In the genomic region with DNA sequence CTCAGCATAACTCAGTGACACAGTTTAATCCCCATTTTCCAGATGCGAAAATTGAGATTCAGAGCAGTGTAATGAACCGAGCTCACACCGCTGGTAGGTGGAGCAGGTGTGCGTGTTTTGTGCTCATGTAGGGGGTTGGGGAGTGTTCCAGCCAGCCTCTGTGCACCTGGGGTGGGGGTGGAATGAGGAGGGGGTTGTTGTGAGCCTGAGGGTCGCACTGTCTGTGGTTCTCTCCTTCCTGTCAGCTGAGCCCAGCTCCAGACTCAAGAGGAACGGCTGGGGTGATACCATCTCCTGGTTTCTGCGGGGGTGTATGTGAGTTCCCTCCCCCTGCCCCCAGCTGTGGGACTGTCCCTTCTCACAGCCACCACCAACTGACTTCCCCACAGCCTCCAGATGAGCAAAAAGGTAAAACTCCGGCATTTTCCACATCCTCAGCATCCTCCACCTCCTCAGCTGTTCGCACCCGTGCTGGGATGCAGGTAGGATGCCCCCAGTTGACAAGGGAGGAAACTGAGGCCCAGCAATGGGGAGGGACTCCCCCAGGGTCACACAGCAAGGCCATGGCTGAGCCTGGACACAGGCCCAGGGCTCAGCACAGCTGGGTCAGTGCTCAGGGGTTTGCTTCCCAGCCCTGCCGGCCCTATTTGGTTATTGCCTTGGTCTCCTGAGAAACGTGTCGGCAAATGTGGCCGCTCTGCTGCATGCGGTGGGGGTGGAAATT, we compare ENCODE assay signal across 8 cellular contexts. TPM values are rescaled to one million over a fixed set of nuclear protein-coding genes. Genes with fewer than 3 reads are reported as not detected.
DNase-seq lines count a peak whose midpoint lies in the region; ATAC-seq lines count a peak whose summit lies in the region.

No MANE protein-coding gene starts in this region.

- H3K27ac ChIP-seq in skeletal muscle tissue (ENCODE audit: low read depth, low read length): no peak overlapping the region

- H3K27me3 ChIP-seq in skeletal muscle tissue (ENCODE audit: control insufficient read depth in 3 of 3, insufficient read depth in 3 of 3, low read length in 3 of 3): no peaks in the 10 kb centered on the region

- peak overlapping the region in 2 of 3 donors; percentile 45 for H3K9ac ChIP-seq in skeletal muscle tissue (ENCODE audit: low read depth in 1 of 3, low read length in 3 of 3)

- peaks cover 2 to 17% (median 9%) of the 10 kb centered on the region in 3 donors for H3K4me1 ChIP-seq in skeletal muscle tissue (ENCODE audit: control insufficient read depth in 3 of 3, insufficient read depth in 3 of 3, low read length in 3 of 3)

- no peaks in the 10 kb centered on the region for H3K9me3 ChIP-seq in skeletal muscle tissue (ENCODE audit: control insufficient read depth in 3 of 3, low read length in 3 of 3)

- DNase-seq in activated CD8-positive, alpha-beta memory T cell treated with anti-CD3 and anti-CD28 coated beads for 1 hour (ENCODE audit: extremely low read depth in 1 of 2, low read depth in 1 of 2): peak; percentile 42 to 56
- no peak for DNase-seq in activated CD8-positive, alpha-beta memory T cell treated with anti-CD3 and anti-CD28 coated beads, Interleukin-2, amount 50 U/mL, for 48 hours
- peak; percentile 38 to 87 (median 61) for DNase-seq in T-helper 1 cell
- peak; percentile 42 for DNase-seq in activated naive CD8-positive, alpha-beta T cell treated with anti-CD3 and anti-CD28 coated beads, Interleukin-2, amount 50 U/mL, for 16 hours (ENCODE audit: low read depth, low spot score)

- ATAC-seq in HG03520 (IDR thresholded peaks at IDR 0.05; ENCODE audit: unreplicated experiment): no peak
- no peak for ATAC-seq in HG03521 (IDR thresholded peaks at IDR 0.05; ENCODE audit: unreplicated experiment)
- no peak for ATAC-seq in HG02759 (IDR thresholded peaks at IDR 0.05; ENCODE audit: unreplicated experiment)

- peak overlapping the region in 2 of 3 donors; percentile 41 to 43 for H3K4me3 ChIP-seq in skeletal muscle tissue (ENCODE audit: low read length in 3 of 3)

- H3K36me3 ChIP-seq in skeletal muscle tissue (ENCODE audit: control insufficient read depth in 3 of 3, insufficient read depth in 3 of 3, low read length in 3 of 3): no peaks in the 10 kb centered on the region

RNA-seq across cellular contexts. Expression of gene SH2D3C, which starts 2.1 kb away (rescaled TPM):
- 15.1 TPM for total RNA-seq in skeletal muscle tissue

RNA-seq across cellular contexts. Expression of gene CDK9, which starts 9.5 kb away (rescaled TPM):
- total RNA-seq in skeletal muscle tissue: 33.4 TPM

RNA-seq across cellular contexts. Expression of gene FPGS, which starts 26.3 kb away (rescaled TPM):
- 41.2 TPM for total RNA-seq in skeletal muscle tissue

RNA-seq across cellular contexts. Expression of gene TOR2A, which starts 41.3 kb away (rescaled TPM):
- total RNA-seq in skeletal muscle tissue: 2.6 TPM
